ENCODE assay signal across 16 cellular contexts in the genomic region with DNA sequence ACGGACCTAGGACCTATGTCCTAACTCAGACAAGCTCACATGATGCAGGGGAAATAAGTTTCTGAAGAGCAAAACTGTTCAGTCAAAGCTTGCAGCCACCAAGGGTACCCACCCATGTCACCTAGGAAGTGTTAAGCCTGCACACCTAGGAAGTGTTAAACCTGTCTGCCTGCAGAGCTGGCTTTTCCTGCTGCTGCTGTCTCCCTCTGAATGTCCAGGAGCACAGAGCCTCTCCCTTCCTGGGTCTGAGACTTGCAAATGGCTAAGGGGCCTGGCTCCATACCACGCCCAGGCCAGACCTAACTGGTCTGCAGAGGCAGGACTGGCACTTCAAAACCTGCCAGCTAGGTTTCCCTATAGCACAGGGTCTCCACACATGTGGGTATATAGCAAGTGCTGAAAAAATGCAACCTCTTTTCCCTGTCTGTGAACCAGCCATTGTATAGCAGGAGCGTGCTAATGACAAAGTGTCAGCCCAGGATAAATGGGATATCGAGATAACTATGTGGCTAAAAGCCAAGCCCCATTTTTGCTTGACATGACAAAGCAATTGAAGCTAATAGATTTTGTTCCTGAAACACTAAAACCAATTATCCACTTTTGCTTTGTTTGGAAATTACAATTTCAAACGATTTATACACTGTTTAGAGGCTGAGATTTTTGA. TPM values are rescaled to one million over a fixed set of nuclear protein-coding genes. Genes with fewer than 3 reads are reported as not detected.
DNase-seq lines count a peak whose midpoint lies in the region; ATAC-seq and TF ChIP-seq lines count a peak whose summit lies in the region.
"Had no signal": no experiment of that assay in that cellular context is flagged by ENCODE, and none has a peak within 500 bp of the region (broad histone marks: within the 10 kb centered on the region; RNA-seq: fewer than 3 reads in every experiment).

No MANE protein-coding gene starts in this region.

- H3K27ac Mint-ChIP-seq in progenitor cell of endocrine pancreas = peak overlapping the region; percentile 68

- peaks cover 11% of the 10 kb centered on the region for H3K9me3 Mint-ChIP-seq in progenitor cell of endocrine pancreas (ENCODE audit: low read depth)

- H3K4me1 Mint-ChIP-seq in progenitor cell of endocrine pancreas (ENCODE audit: low read depth) = peaks cover 31% of the 10 kb centered on the region
- H3K4me1 Mint-ChIP-seq: CD4-positive, alpha-beta memory T cell had no signal

- peak; percentile 14 for DNase-seq in activated CD4-positive, CD25-positive, alpha-beta regulatory T cell treated with anti-CD3 and anti-CD28 coated beads, Interleukin-2, amount 50 U/mL, for 72 hours
- DNase-seq in activated CD4-positive, CD25-positive, alpha-beta regulatory T cell (lab: John Stamatoyannopoulos, UW) = no peak
- peak; percentile 38 for DNase-seq in NCI-H1105 (lab: John Stamatoyannopoulos, UW)
- no peak for DNase-seq in progenitor cell of endocrine pancreas (ENCODE audit: low spot score, unreplicated experiment)
- DNase-seq in ACHN = no peak
- DNase-seq: CD4-positive, alpha-beta memory T cell; GF-D8; GOT3; NCI-H187; NCI-H2107; NCI-H510A; NCI-H82 had no signal

- peak overlapping the region; percentile 22 for H3K4me3 Mint-ChIP-seq in progenitor cell of endocrine pancreas (ENCODE audit: low read depth)

- ATAC-seq in esophagus mucosa (peak; percentile 71), GM19397 (IDR thresholded peaks at IDR 0.05; ENCODE audit: unreplicated experiment) (no peak), GM18868 (IDR thresholded peaks at IDR 0.05; ENCODE audit: unreplicated experiment) (no peak)

- peaks cover 24% of the 10 kb centered on the region for H3K27me3 Mint-ChIP-seq in progenitor cell of endocrine pancreas

- in situ Hi-C loops in ACHN (cut with HindIII; ENCODE audit: low pct_ligation_motif_present, low pct_unique_long_range_greater_than_20kb, low sequenced_read_pairs) = no loop called here

- TF ChIP-seq CTCF in progenitor cell of endocrine pancreas (IDR thresholded peaks at IDR 0.05; ENCODE audit: unreplicated experiment) = no peak

- no peaks in the 10 kb centered on the region for H3K36me3 Mint-ChIP-seq in progenitor cell of endocrine pancreas (ENCODE audit: insufficient read depth)
- H3K36me3 Mint-ChIP-seq: CD4-positive, alpha-beta memory T cell had no signal

RNA-seq across cellular contexts. Expression of gene GDF2, which starts 1.5 kb away (rescaled TPM):
- total RNA-seq in esophagus mucosa (not detected), progenitor cell of endocrine pancreas (not detected in 2 replicates)
- total RNA-seq: CD4-positive, alpha-beta memory T cell; SJSA1 had no signal

RNA-seq across cellular contexts. Expression of gene GDF10, which starts 23.8 kb away (rescaled TPM):
- total RNA-seq in esophagus mucosa (not detected), progenitor cell of endocrine pancreas (not detected in 2 replicates)
- total RNA-seq: SJSA1 had no signal

RNA-seq across cellular contexts. Expression of gene RBP3, which starts 24.4 kb away (rescaled TPM):
- total RNA-seq in esophagus mucosa (not detected), progenitor cell of endocrine pancreas (0.10 TPM in 1 of 2 replicates, not detected in the other)
- total RNA-seq: CD4-positive, alpha-beta memory T cell; SJSA1 had no signal

Comparison
In these comparisons a context has a peak if more than half of its experiments do, and no peak if none do; other contexts are left out.
1. DNase-seq: peak in activated CD4-positive, CD25-positive, alpha-beta regulatory T cell treated with anti-CD3 and anti-CD28 coated beads, Interleukin-2, amount 50 U/mL, for 72 hours (single experiment) and NCI-H1105 (single experiment); none in activated CD4-positive, CD25-positive, alpha-beta regulatory T cell (0 of 4), progenitor cell of endocrine pancreas (single experiment) and ACHN (single experiment).